ENCODE assay signal across 8 cellular contexts in the genomic region with DNA sequence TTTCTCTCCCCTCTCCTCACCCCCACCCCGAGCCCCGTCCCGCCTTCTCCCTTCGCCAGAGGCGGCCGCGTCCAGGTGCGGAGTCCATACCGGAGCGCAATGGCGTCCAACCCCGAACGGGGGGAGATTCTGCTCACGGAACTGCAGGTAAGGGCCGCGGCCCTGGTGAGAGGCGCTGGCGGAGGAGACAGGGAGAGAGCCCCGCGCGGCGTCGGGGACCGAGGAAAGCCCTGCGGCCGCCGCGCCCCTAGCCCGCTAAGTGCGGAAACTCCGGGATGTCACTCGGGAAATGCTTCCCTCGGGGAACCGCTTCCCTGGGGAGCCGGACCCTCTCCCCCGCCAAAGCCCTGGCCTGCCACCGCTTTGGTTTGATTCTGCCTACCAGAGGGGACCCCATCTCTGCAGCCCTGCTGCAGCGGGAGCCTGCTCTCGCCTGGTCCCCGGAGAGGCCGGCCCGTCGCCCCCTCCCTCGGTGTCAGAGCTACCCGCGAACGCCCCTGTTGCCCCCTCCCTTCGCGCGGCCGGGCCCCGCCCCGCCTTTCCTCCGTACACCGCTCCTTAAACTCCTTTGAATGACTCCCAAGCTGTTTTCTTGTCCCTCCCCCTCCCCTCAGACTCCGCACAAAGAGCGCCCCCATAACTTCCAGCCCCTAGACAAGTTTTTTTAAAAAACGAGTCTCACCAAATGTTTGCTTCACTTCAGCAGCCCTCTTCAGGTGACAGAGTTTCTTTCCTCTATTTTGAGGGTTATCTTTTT. TPM values are rescaled to one million over a fixed set of nuclear protein-coding genes. Genes with fewer than 3 reads are reported as not detected.
A peak's percentile ranks its signal among the peaks of the same experiment; 100 is the strongest.
DNase-seq lines count a peak whose midpoint lies in the region; ATAC-seq lines count a peak whose summit lies in the region.

No MANE protein-coding gene starts in this region.

- no peaks in the 10 kb centered on the region for H3K9me3 Mint-ChIP-seq in activated CD4-positive, alpha-beta memory T cell treated with anti-CD3 and anti-CD28 coated beads for 36 hours

- H4K8ac ChIP-seq in mesenchymal stem cell (ENCODE audit: low read length) = peak overlapping the region; percentile 69

- ATAC-seq in HG03439 (IDR thresholded peaks at IDR 0.05; ENCODE audit: unreplicated experiment) = peak; percentile 41

- H3K36me3 ChIP-seq in BLaER1 = peaks cover 7% of the 10 kb centered on the region; the same call in 1 of the 2 replicates
- H3K36me3 ChIP-seq in effector memory CD4-positive, alpha-beta T cell (ENCODE audit: control insufficient read depth, insufficient read depth, low read length) = no peaks in the 10 kb centered on the region
- H3K36me3 ChIP-seq in mesenchymal stem cell (ENCODE audit: control insufficient read depth in 1 of 2, insufficient read depth in 2 of 2, low read depth in 1 of 2, low read length in 2 of 2) = peaks cover 0 to 6% of the 10 kb centered on the region in 2 experiments

- H2AFZ ChIP-seq in mesenchymal stem cell (ENCODE audit: low read depth, low read length) = peak overlapping the region; percentile 75

- H2BK5ac ChIP-seq in mesenchymal stem cell (ENCODE audit: low read depth, low read length, poor library complexity, severe bottlenecking) = no peak overlapping the region

- H3K27ac ChIP-seq in BLaER1 = peak overlapping the region; percentile 91
- H3K27ac ChIP-seq in effector memory CD4-positive, alpha-beta T cell (ENCODE audit: insufficient read depth, low read length, poor library complexity, severe bottlenecking) = peak overlapping the region; percentile 93
- H3K27ac ChIP-seq in mesenchymal stem cell (ENCODE audit: low read length, poor library complexity, severe bottlenecking) = peak overlapping the region; percentile 88

- peak overlapping the region; percentile 91 for H3K4me3 ChIP-seq in BLaER1
- H3K4me3 ChIP-seq in effector memory CD4-positive, alpha-beta T cell (ENCODE audit: insufficient read depth, low read depth, low read length, poor library complexity, severe bottlenecking) = peak overlapping the region; percentile 98
- peak overlapping the region; percentile 81 to 95 for H3K4me3 ChIP-seq in mesenchymal stem cell (ENCODE audit: insufficient read depth in 1 of 2, low read depth in 1 of 2, low read length in 2 of 2)

- H3K9me3 ChIP-seq in BLaER1 (no peaks in the 10 kb centered on the region), mesenchymal stem cell (ENCODE audit: control insufficient read depth, low read length) (no peaks in the 10 kb centered on the region)
- no peaks in the 10 kb centered on the region for H3K9me3 ChIP-seq in effector memory CD4-positive, alpha-beta T cell (ENCODE audit: control insufficient read depth, low read length)

- no peak overlapping the region for H2AK5ac ChIP-seq in mesenchymal stem cell (ENCODE audit: low read length, severe bottlenecking)

- peaks cover 48% of the 10 kb centered on the region for H4K20me1 ChIP-seq in BLaER1

- H2BK15ac ChIP-seq in mesenchymal stem cell (ENCODE audit: low read depth, poor library complexity, severe bottlenecking) = peak overlapping the region; percentile 82

- H3K27ac Mint-ChIP-seq in activated CD4-positive, alpha-beta memory T cell treated with anti-CD3 and anti-CD28 coated beads for 36 hours = peak overlapping the region; percentile 95

- peaks cover 2% of the 10 kb centered on the region for H3K79me1 ChIP-seq in mesenchymal stem cell (replicated peaks; ENCODE audit: low read length, poor library complexity, severe bottlenecking)

- WGBS in mesenchymal stem cell = 1% methylated on average over 56 of the region's 58 CpGs

- H4K91ac ChIP-seq in mesenchymal stem cell (ENCODE audit: low read length) = peak overlapping the region; percentile 92

- no peaks in the 10 kb centered on the region for H3K27me3 ChIP-seq in BLaER1
- no peaks in the 10 kb centered on the region for H3K27me3 ChIP-seq in effector memory CD4-positive, alpha-beta T cell (replicated peaks; ENCODE audit: control insufficient read depth, insufficient read depth, low read length, poor library complexity, severe bottlenecking)
- no peaks in the 10 kb centered on the region for H3K27me3 ChIP-seq in mesenchymal stem cell (ENCODE audit: control insufficient read depth in 1 of 2, insufficient read depth in 1 of 2, low read length in 2 of 2)

- H3K9ac ChIP-seq in BLaER1 (peak overlapping the region; percentile 93), mesenchymal stem cell (ENCODE audit: low read length) (peak overlapping the region; percentile 94)

- peaks cover 24% of the 10 kb centered on the region for H3K4me1 Mint-ChIP-seq in activated CD4-positive, alpha-beta memory T cell treated with anti-CD3 and anti-CD28 coated beads for 36 hours (ENCODE audit: low read depth)

- H3K14ac ChIP-seq in mesenchymal stem cell (ENCODE audit: low read length in 2 of 2) = peak overlapping the region in 1 of 2 experiments; percentile 67

- H3K4me1 ChIP-seq in BLaER1 = peaks cover 28% of the 10 kb centered on the region
- H3K4me1 ChIP-seq in effector memory CD4-positive, alpha-beta T cell (ENCODE audit: control insufficient read depth, insufficient read depth, low read length, poor library complexity, severe bottlenecking) = no peaks in the 10 kb centered on the region
- peaks cover 2% of the 10 kb centered on the region for H3K4me1 ChIP-seq in mesenchymal stem cell (ENCODE audit: control insufficient read depth, insufficient read depth, low read depth, low read length)

- peak overlapping the region; percentile 54 to 84 for H2BK12ac ChIP-seq in mesenchymal stem cell (ENCODE audit: low read length in 2 of 2)

- H3K27me3 Mint-ChIP-seq in activated CD4-positive, alpha-beta memory T cell treated with anti-CD3 and anti-CD28 coated beads for 36 hours = no peaks in the 10 kb centered on the region

- H3K4me3 Mint-ChIP-seq in activated CD4-positive, alpha-beta memory T cell treated with anti-CD3 and anti-CD28 coated beads for 36 hours = peak overlapping the region; percentile 92

- H3K36me3 Mint-ChIP-seq in activated CD4-positive, alpha-beta memory T cell treated with anti-CD3 and anti-CD28 coated beads for 36 hours = peaks cover 7% of the 10 kb centered on the region

- intact Hi-C loops in activated CD4-positive, alpha-beta memory T cell treated with anti-CD3 and anti-CD28 coated beads for 36 hours (cut with micrococcal nuclease) = loop anchor here (1.0 to 10.0 kb wide), 8 partner anchors 29 to 1770 kb away; partner anchors contain the start of genes GTF2B, HS2ST1, LMO4 and SELENOF

- H3K4ac ChIP-seq in mesenchymal stem cell (ENCODE audit: low read depth in 1 of 2, low read length in 2 of 2) = peak overlapping the region; percentile 35 to 86

- peak overlapping the region; percentile 54 for H2BK120ac ChIP-seq in mesenchymal stem cell (ENCODE audit: low read depth, low read length)

- H3K4me2 ChIP-seq in BLaER1 (peak overlapping the region; percentile 76), mesenchymal stem cell (ENCODE audit: low read length, poor library complexity, severe bottlenecking) (peak overlapping the region; percentile 48)

- peak overlapping the region; percentile 86 to 91 for H3K18ac ChIP-seq in mesenchymal stem cell (ENCODE audit: low read depth in 1 of 2, low read length in 2 of 2)

- peak overlapping the region; percentile 20 to 31 for H3K23ac ChIP-seq in mesenchymal stem cell (ENCODE audit: low read length in 2 of 2)

- CTCF ChIA-PET in activated CD4-positive, alpha-beta memory T cell treated with anti-CD3 and anti-CD28 coated beads for 36 hours (lab: Charles Lee) = interaction anchor here (0.6 to 4.2 kb wide), 8 partner anchors 11 to 1640 kb away, joined by 3 to 23 read pairs (median 4); partner anchors contain the start of gene GTF2B

- peak; percentile 35 for DNase-seq in GM19238 (ENCODE audit: insufficient read length, low spot score)
- DNase-seq in NCI-H69 (lab: John Stamatoyannopoulos, UW) = peak; percentile 79
- DNase-seq in activated CD4-positive, alpha-beta memory T cell treated with anti-CD3 and anti-CD28 coated beads for 36 hours = peak; percentile 77
- DNase-seq in effector memory CD4-positive, alpha-beta T cell = peak; percentile 41 to 47 (median 43)
- peak; percentile 73 for DNase-seq in mesenchymal stem cell
- DNase-seq in stimulated activated CD8-positive, alpha-beta memory T cell treated with anti-CD3 and anti-CD28 coated beads, Interleukin-15, amount 100 ng/mL, for 24 hours (ENCODE audit: low read depth) = peak; percentile 39

- POLR2A ChIA-PET in activated CD4-positive, alpha-beta memory T cell treated with anti-CD3 and anti-CD28 coated beads for 36 hours (lab: Charles Lee) = interaction anchor here (0.7 to 3.8 kb wide), 8 partner anchors 9 to 207 kb away, joined by 3 to 19 read pairs (median 3); partner anchors contain the start of gene GTF2B

RNA-seq across cellular contexts. Expression of gene PKN2, which starts 0.6 kb away (rescaled TPM):
- total RNA-seq in activated CD4-positive, alpha-beta memory T cell treated with anti-CD3 and anti-CD28 coated beads for 36 hours = 10 to 100 TPM; 16.2 to 17.9 TPM
- polyA plus RNA-seq in mesenchymal stem cell (2013, experiment 1 of 2) = 22.5 TPM
- 22.7 TPM for polyA plus RNA-seq in mesenchymal stem cell (2013, experiment 2 of 2)

Comparison
In these comparisons a context has a peak if more than half of its experiments do, and no peak if none do; other contexts are left out.
1. Peak in every context shown above with its lines: DNase-seq, ATAC-seq, H3K4me3 ChIP-seq and H3K27ac ChIP-seq.